8 cellular contexts compared by ENCODE assay signal in the genomic region with DNA sequence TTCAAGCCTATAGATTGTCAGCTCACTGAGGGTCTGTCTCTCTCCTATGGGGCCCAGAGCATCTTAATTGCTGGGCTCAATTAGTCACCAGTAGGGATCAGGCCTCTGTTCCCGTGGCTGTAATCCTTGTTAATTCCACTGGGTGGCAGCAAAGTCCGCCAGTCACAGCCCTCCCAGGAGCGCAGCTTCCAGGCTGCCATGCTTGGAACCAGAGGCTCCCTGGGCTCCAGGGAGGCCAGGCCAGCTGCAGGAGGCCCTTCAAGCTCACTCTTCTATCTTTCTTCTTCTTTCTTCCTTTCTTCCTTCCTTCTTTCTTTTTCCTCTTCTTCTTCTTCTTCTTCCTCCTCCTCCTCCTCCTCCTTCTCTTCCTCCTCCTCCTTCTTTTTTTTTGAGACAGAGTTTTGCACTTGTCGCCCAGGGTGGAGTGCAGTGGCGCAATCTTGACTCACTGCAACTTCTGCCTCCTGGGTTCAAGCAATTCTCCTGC. TPM values are rescaled to one million over a fixed set of nuclear protein-coding genes. Genes with fewer than 3 reads are reported as not detected.
DNase-seq lines count a peak whose midpoint lies in the region; FAIRE-seq and TF ChIP-seq lines count a peak whose summit lies in the region.

No MANE protein-coding gene starts in this region.

- no peaks in the 10 kb centered on the region for H3K36me3 ChIP-seq in neutrophil
- no peaks in the 10 kb centered on the region for H3K36me3 ChIP-seq in thyroid gland

- H3K9me3 ChIP-seq in neutrophil (no peaks in the 10 kb centered on the region), thyroid gland (no peaks in the 10 kb centered on the region)

- FAIRE-seq in RCC 7860 (lab: Jason Lieb, UNC): no peak

- 36 to 38% methylated on average over 5 of the region's 5 CpGs for WGBS in thyroid gland, 2 donors

- intact Hi-C loops in thyroid gland (cut with DNase I): no loop called here

- DNase-seq in DMS 273 (lab: John Stamatoyannopoulos, UW; ENCODE audit: unreplicated experiment) (peak; percentile 86), DMS 273 treated with DMSO at 0.1 percent for 48 hours (lab: John Stamatoyannopoulos, UW) (no peak), LHCN-M2 (ENCODE audit: low read depth) (peak; percentile 70), RCC 7860 (ENCODE audit: low spot score) (peak; percentile 53), activated T-helper 1 cell treated with Interleukin-2 at 50 U/mL for 16 hours (ENCODE audit: low read depth) (peak; percentile 56), fibroblast of pulmonary artery (ENCODE audit: low read depth) (peak; percentile 80), thyroid gland (peak; percentile 76 to 82)

- no peak for TF ChIP-seq POLR2A in thyroid gland (IDR thresholded peaks at IDR 0.05)

- H3K4me3 ChIP-seq in fibroblast of pulmonary artery (replicated peaks; ENCODE audit: low read depth, low read length): no peak overlapping the region
- H3K4me3 ChIP-seq in neutrophil (ENCODE audit: low read depth in 1 of 2, low read length in 1 of 2): no peak overlapping the region
- H3K4me3 ChIP-seq in thyroid gland (replicated peaks in 1 of 3): no peak overlapping the region

- H3K27me3 ChIP-seq in neutrophil: peaks cover 39% of the 10 kb centered on the region
- H3K27me3 ChIP-seq in thyroid gland: no peaks in the 10 kb centered on the region

- TF ChIP-seq CTCF in fibroblast of pulmonary artery (IDR thresholded peaks at IDR 0.05; ENCODE audit: low read length, missing control alignments) (peak; percentile 79), neutrophil (IDR thresholded peaks at IDR 0.05) (peak; percentile 80), thyroid gland (IDR thresholded peaks at IDR 0.05) (peak; percentile 78 to 97 (median 91))

- H3K27ac ChIP-seq in neutrophil (no peak overlapping the region), thyroid gland (no peak overlapping the region)

- H3K4me1 ChIP-seq in neutrophil (ENCODE audit: control insufficient read depth in 1 of 2, insufficient read depth in 1 of 2, low read depth in 1 of 2, low read length in 1 of 2) (peaks cover 3 to 6% of the 10 kb centered on the region in 2 experiments), thyroid gland (peaks cover 0 to 7% of the 10 kb centered on the region in 2 donors)

RNA-seq across cellular contexts. Expression of a gene that starts 14.4 kb away (rescaled TPM):
- total RNA-seq in LHCN-M2 (2014; rRNA removed) (not detected in 2 replicates), thyroid gland (not detected)
- polyA plus RNA-seq in LHCN-M2 (2012): not detected

RNA-seq across cellular contexts. Expression of a gene that starts 23.1 kb away (rescaled TPM):
- not detected in 2 replicates for total RNA-seq in LHCN-M2 (2014; rRNA removed)
- polyA plus RNA-seq in LHCN-M2 (2012): not detected
- not detected for total RNA-seq in thyroid gland

RNA-seq across cellular contexts. Expression of a gene that starts 32.2 kb away (rescaled TPM):
- 7.3 and 7.8 TPM in 2 replicates for total RNA-seq in LHCN-M2 (2014; rRNA removed)
- polyA plus RNA-seq in LHCN-M2 (2012): 4.5 TPM
- 10 to 100 TPM; 11.3 to 15.5 (median 13.2) TPM for total RNA-seq in thyroid gland

RNA-seq across cellular contexts. Expression of a gene that starts 58.9 kb away (rescaled TPM):
- total RNA-seq in LHCN-M2 (2014; rRNA removed) (not detected in 2 replicates), thyroid gland (1 to 10 TPM in 1 of 4 donors, under 1 TPM in 3; 0.22 to 1.5 (median 0.61) TPM)
- 0.10 TPM for polyA plus RNA-seq in LHCN-M2 (2012)
